ENCODE assay signal across 8 cellular contexts in genomic region chr15:51737538-51738305, GRCh38. TPM values are rescaled to one million over a fixed set of nuclear protein-coding genes. Genes with fewer than 3 reads are reported as not detected.
A peak's percentile ranks its signal among the peaks of the same experiment; 100 is the strongest.
DNase-seq lines count a peak whose midpoint lies in the region; ATAC-seq and TF ChIP-seq lines count a peak whose summit lies in the region.

A gene with protein sequence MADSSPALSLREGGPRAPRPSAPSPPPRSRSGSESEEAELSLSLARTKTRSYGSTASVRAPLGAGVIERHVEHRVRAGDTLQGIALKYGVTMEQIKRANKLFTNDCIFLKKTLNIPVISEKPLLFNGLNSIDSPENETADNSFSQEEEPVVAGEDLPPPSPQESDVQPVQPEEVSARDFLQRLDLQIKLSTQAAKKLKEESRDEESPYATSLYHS (minus strand): TSS chr15:51737655. CDS start chr15:51737622, 33 bp downstream.

- H3K27me3 ChIP-seq in CD4-positive, alpha-beta T cell (ENCODE audit: control insufficient read depth, insufficient read depth, low read length) = no peaks in the 10 kb centered on the region
- H3K27me3 ChIP-seq in right atrium auricular region (no peaks in the 10 kb centered on the region), psoas muscle (ENCODE audit: insufficient read depth in 3 of 3, low read length in 2 of 3) (no peaks in the 10 kb centered on the region)

- CTCF ChIA-PET in CD4-positive, alpha-beta T cell (lab: Charles Lee) = interaction anchor here (1.0 to 4.9 kb wide), 7 partner anchors 10 to 428 kb away, joined by 3 to 34 read pairs (median 8); partner anchors contain the start of gene LEO1

- H3K36me3 ChIP-seq in right atrium auricular region = no peaks in the 10 kb centered on the region
- H3K36me3 ChIP-seq in psoas muscle (ENCODE audit: insufficient read depth in 1 of 2, low read depth in 1 of 2) = no peaks in the 10 kb centered on the region

- 0 to 2% (median 0%) methylated on average over 35 to 62 of the region's 63 CpGs for WGBS in psoas muscle, 3 donors

- H3K9me3 ChIP-seq in CD4-positive, alpha-beta T cell (ENCODE audit: control insufficient read depth, low read length) = no peaks in the 10 kb centered on the region
- no peaks in the 10 kb centered on the region for H3K9me3 ChIP-seq in right atrium auricular region
- no peaks in the 10 kb centered on the region for H3K9me3 ChIP-seq in psoas muscle

- peaks cover 59% of the 10 kb centered on the region for H3K4me1 Mint-ChIP-seq in CD4-positive, alpha-beta T cell (ENCODE audit: low read depth)

- DNase-seq in CD4-positive, alpha-beta T cell = peak; percentile 28 to 76 (median 54)
- DNase-seq in HUDEP-2 (lab: John Stamatoyannopoulos, UW; ENCODE audit: unreplicated experiment in 76 of 76) = peak in 52 of 76 experiments; percentile 5 to 64 (median 38)
- peak; percentile 47 for DNase-seq in T follicular helper cell (ENCODE audit: low read depth)
- DNase-seq in amniotic epithelial cell (ENCODE audit: low read depth) = peak; percentile 34
- DNase-seq in right atrium auricular region (ENCODE audit: low spot score) = peak; percentile 81
- DNase-seq in psoas muscle = peak; percentile 86 to 88
- no peak for DNase-seq in GM19238 (ENCODE audit: insufficient read length, low spot score)

- TF ChIP-seq CTCF in CD4-positive, alpha-beta T cell (IDR thresholded peaks at IDR 0.05) = no peak
- TF ChIP-seq CTCF in right atrium auricular region (IDR thresholded peaks at IDR 0.05) = no peak
- no peak for TF ChIP-seq CTCF in psoas muscle (IDR thresholded peaks at IDR 0.05)

- H3K4me1 ChIP-seq in right atrium auricular region (peaks cover 0 to 25% of the 10 kb centered on the region in 2 donors), psoas muscle (peaks cover 32% of the 10 kb centered on the region)

- POLR2A ChIA-PET in CD4-positive, alpha-beta T cell (lab: Charles Lee) = interaction anchor here (0.6 to 4.4 kb wide), 21 partner anchors 9 to 1384 kb away, joined by 3 to 45 read pairs (median 5); partner anchors contain the start of genes DMXL2, GABPB1, LEO1 and TMOD2

- peak; percentile 42 for ATAC-seq in CD4-positive, alpha-beta T cell (ENCODE audit: poor library complexity)
- peak; percentile 50 for ATAC-seq in GM19438 (IDR thresholded peaks at IDR 0.05; ENCODE audit: low read depth, unreplicated experiment)
- peak; percentile 82 to 90 (median 86) for ATAC-seq in psoas muscle

- peak within 1 kb of the TSS; percentile 92 for H3K4me3 Mint-ChIP-seq in CD4-positive, alpha-beta T cell

- H3K4me3 ChIP-seq in right atrium auricular region (peak within 1 kb of the TSS; percentile 54 to 72), psoas muscle (peak within 1 kb of the TSS; percentile 87)

- peaks cover 13% of the 10 kb centered on the region for H3K36me3 Mint-ChIP-seq in CD4-positive, alpha-beta T cell (ENCODE audit: low read depth)

- no peaks in the 10 kb centered on the region for H3K27me3 Mint-ChIP-seq in CD4-positive, alpha-beta T cell

- H3K27ac ChIP-seq in CD4-positive, alpha-beta T cell (ENCODE audit: low read depth, low read length) = peak within 1 kb of the TSS; percentile 83
- peak within 1 kb of the TSS; percentile 61 to 79 for H3K27ac ChIP-seq in right atrium auricular region
- peak within 1 kb of the TSS; percentile 90 for H3K27ac ChIP-seq in psoas muscle

- H3K27ac Mint-ChIP-seq in CD4-positive, alpha-beta T cell = peak within 1 kb of the TSS; percentile 97

- no peaks in the 10 kb centered on the region for H3K9me3 Mint-ChIP-seq in CD4-positive, alpha-beta T cell

- intact Hi-C loops in CD4-positive, alpha-beta T cell (cut with DNase I, micrococcal nuclease) = loop anchor here (2.0 to 5.0 kb wide), 3 partner anchors 15 to 90 kb away; partner anchors contain the start of gene TMOD3 (in 1 of the 2)
- intact Hi-C loops in psoas muscle (cut with DNase I) = no loop called here

RNA-seq across cellular contexts. Expression of the gene that starts here (rescaled TPM):
- total RNA-seq in CD4-positive, alpha-beta T cell = 10 to 100 TPM; 17.4 TPM
- total RNA-seq in right atrium auricular region = 1 to 10 TPM; 7.6 to 8.5 TPM
- total RNA-seq in psoas muscle = 10 to 100 TPM in 2 of 4 donors, 1 to 10 TPM in 2; 5.6 to 16.8 (median 9.8) TPM
- 1 to 10 TPM; 4.3 to 9.7 (median 6.8) TPM for polyA plus RNA-seq in psoas muscle

Comparison
In these comparisons a context has a peak if more than half of its experiments do, and no peak if none do; other contexts are left out.
1. intact Hi-C loops: an anchor here in CD4-positive, alpha-beta T cell (2.0 to 5.0 kb wide); none called in psoas muscle.